Comparison of ENCODE assay signal across 2 cellular contexts in genomic region chr10:119165171-119166110, GRCh38.
TF ChIP-seq lines count a peak whose summit lies in the region.

Gene SFXN4, minus strand, starts transcription at chr10:119165714. Its CDS starts 67 bp downstream, at chr10:119165647.

TF ChIP-seq in IMR-90, 13 proteins besides CTCF, POLR2A, EP300 and RAD21:
- TF ChIP-seq MAFK (IDR thresholded peaks at IDR 0.05; ENCODE audit: low read depth, low read length) (no peak), RCOR1 (IDR thresholded peaks at IDR 0.05; ENCODE audit: insufficient replicate concordance, low read length) (no peak), NFE2L2 (IDR thresholded peaks at IDR 0.05; ENCODE audit: low read depth, low read length) (no peak), BHLHE40 (IDR thresholded peaks at IDR 0.05; ENCODE audit: low read depth, low read length) (no peak), SMC3 (IDR thresholded peaks at IDR 0.05; ENCODE audit: low read depth, low read length) (no peak), RFX5 (IDR thresholded peaks at IDR 0.05; ENCODE audit: low read depth, low read length) (no peak), CEBPB (IDR thresholded peaks at IDR 0.05; ENCODE audit: low read depth, low read length) (peak; percentile 69), FOS (IDR thresholded peaks at IDR 0.05; ENCODE audit: low read depth, low read length) (no peak), USF2 (IDR thresholded peaks at IDR 0.05; ENCODE audit: low read depth, low read length) (peak; percentile 69), MAZ (IDR thresholded peaks at IDR 0.05; ENCODE audit: borderline replicate concordance, low read depth, low read length) (peak; percentile 47; the same call in 1 of the 2 replicates), ELK1 (IDR thresholded peaks at IDR 0.05; ENCODE audit: borderline replicate concordance, low read depth, low read length) (no peak), CHD1 (IDR thresholded peaks at IDR 0.05; ENCODE audit: low read depth, low read length) (no peak), MXI1 (IDR thresholded peaks at IDR 0.05; ENCODE audit: borderline replicate concordance, low read depth, low read length) (peak; percentile 70)

TF ChIP-seq in SK-N-SH, 30 proteins besides CTCF, POLR2A, EP300 and RAD21:
- TF ChIP-seq TEAD4 (IDR thresholded peaks at IDR 0.05; ENCODE audit: borderline replicate concordance, insufficient read depth) (no peak), FOSL2 (IDR thresholded peaks at IDR 0.05; ENCODE audit: borderline replicate concordance, low read depth) (no peak), GATA2 (CRISPR knock-in tag; IDR thresholded peaks at IDR 0.05) (no peak), POLR2AphosphoS5 (IDR thresholded peaks at IDR 0.05; ENCODE audit: low read depth, low read length) (no peak), USF1 (IDR thresholded peaks at IDR 0.05; ENCODE audit: borderline replicate concordance, low read depth) (peak; percentile 77), PBX3 (IDR thresholded peaks at IDR 0.05) (no peak), SIN3A (IDR thresholded peaks at IDR 0.05; ENCODE audit: borderline replicate concordance, low read depth, low read length) (no peak), MXI1 (IDR thresholded peaks at IDR 0.05; ENCODE audit: low read depth, low read length) (peak; percentile 95), MAX (IDR thresholded peaks at IDR 0.05; ENCODE audit: low read depth) (peak; percentile 96), NFIC (IDR thresholded peaks at IDR 0.05; ENCODE audit: borderline replicate concordance) (no peak), TAF1 (IDR thresholded peaks at IDR 0.05; ENCODE audit: borderline replicate concordance, low read depth, low read length) (peak; percentile 37; the same call in 1 of the 2 replicates), ZBTB33 (IDR thresholded peaks at IDR 0.05; ENCODE audit: borderline replicate concordance, low read depth) (no peak), FOXJ3 (CRISPR knock-in tag; IDR thresholded peaks at IDR 0.05) (peak; percentile 48; the same call in 1 of the 2 replicates)
